In the genomic region with DNA sequence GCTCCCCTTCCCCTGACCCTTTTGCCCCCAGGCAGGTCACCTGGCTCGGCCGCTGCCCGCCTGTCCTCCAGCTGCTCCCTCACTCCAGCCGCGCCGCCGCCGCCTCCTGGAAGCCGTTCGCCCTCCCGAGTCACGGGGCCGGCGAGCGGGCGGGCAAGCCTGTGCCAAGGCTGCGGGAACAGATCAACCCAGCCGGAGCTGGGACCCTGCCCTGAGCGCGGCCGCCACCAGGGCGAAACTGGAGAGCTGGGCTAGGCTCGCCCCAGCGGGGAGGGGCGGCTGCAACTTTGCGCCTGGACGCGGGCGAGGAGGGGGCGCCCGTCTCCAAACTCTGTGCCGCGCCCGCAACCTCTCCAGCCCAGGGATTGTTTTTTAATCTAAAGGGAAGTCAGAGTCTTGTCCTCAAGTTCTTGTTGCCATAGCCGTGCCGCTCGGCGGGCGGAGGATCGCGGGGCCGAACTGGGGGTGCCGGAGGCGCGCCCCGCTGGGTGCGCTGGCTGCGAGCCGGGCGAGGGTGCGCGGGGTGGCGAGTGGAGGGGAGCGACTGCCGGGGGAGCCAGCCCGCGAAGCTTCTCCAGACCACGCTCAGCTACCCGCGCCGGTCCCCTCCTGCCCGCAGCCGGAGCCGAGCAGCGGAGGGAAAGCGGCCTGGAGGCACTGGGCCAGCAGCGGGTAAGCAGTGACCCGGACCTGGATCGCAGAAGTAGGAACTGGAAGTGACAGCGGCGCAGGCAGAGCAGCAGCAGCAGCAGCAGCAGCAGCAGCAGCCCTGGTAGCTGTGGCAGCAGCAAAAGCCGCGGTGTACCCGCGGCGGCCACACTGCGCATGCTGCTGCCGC, we compare ENCODE assay signal across 8 cellular contexts. TPM values are rescaled to one million over a fixed set of nuclear protein-coding genes. Genes with fewer than 3 reads are reported as not detected.
DNase-seq lines count a peak whose midpoint lies in the region; TF ChIP-seq lines count a peak whose summit lies in the region.

No MANE protein-coding gene starts in this region.

- WGBS in H9 (ENCODE audit: extremely low coverage, insufficient read length, low lambda C conversion rate) = no CpG with 5 or more reads among the region's 78 CpGs

- H3K9me3 Mint-ChIP-seq in H9 = peaks cover 60 to 65% of the 10 kb centered on the region in 2 experiments

- peaks cover 14% of the 10 kb centered on the region in 2 experiments for H3K4me1 Mint-ChIP-seq in H9

- no peak overlapping the region for H3K23ac ChIP-seq in H9 (ENCODE audit: insufficient read length, low read depth, low read length)

- no peak overlapping the region for H3T11ph ChIP-seq in H9 (ENCODE audit: low read length)

- TF ChIP-seq CTCF in GM12875 (IDR thresholded peaks at IDR 0.05; ENCODE audit: borderline replicate concordance, insufficient read depth, low read depth, low read length) (no peak; the same call in 1 of the 2 replicates), H9 (conservative IDR thresholded peaks at IDR 0.05) (peak; percentile 44; the same call in 2 of the 3 replicates)

- H2BK15ac ChIP-seq in H9 (ENCODE audit: low read depth, low read length) = no peak overlapping the region

- H3K14ac ChIP-seq in H9 (ENCODE audit: insufficient read depth, low read length) = no peak overlapping the region

- no peak overlapping the region for H2BK20ac ChIP-seq in H9 (ENCODE audit: low read depth, low read length, poor library complexity, severe bottlenecking)

- peak; percentile 66 for DNase-seq in H9
- DNase-seq in MG63 = peak; percentile 59
- DNase-seq in T-helper 9 cell = peak; percentile 22
- DNase-seq in T47D (ENCODE audit: low read depth in 1 of 2, low spot score in 1 of 2) = peak; percentile 31 to 63
- DNase-seq in iPS-NIHi7 (ENCODE audit: extremely low spot score) = peak; percentile 83
- no peak for DNase-seq in effector CD8-positive, alpha-beta T cell (lab: John Stamatoyannopoulos, UW)

- H3K4me3 Mint-ChIP-seq in H9 = peak overlapping the region; percentile 63 to 78

- H3K4me1 ChIP-seq in H9 (ENCODE audit: insufficient read depth, low read length) = no peaks in the 10 kb centered on the region

- no peak overlapping the region for H3K4ac ChIP-seq in H9 (ENCODE audit: low read depth, low read length)

- H3K27me3 ChIP-seq in H9 (ENCODE audit: insufficient read depth, low read length) = no peaks in the 10 kb centered on the region
- H3K27me3 ChIP-seq in MG63 = no peaks in the 10 kb centered on the region

- H3K4me2 ChIP-seq in H9 (ENCODE audit: insufficient read depth, insufficient read length, low read length) = peak overlapping the region; percentile 62

- peaks cover 34% of the 10 kb centered on the region for H3K9me3 ChIP-seq in H9 (ENCODE audit: control insufficient read depth, low read depth, low read length)
- no peaks in the 10 kb centered on the region for H3K9me3 ChIP-seq in MG63

- H4K91ac ChIP-seq in H9 (ENCODE audit: insufficient read length, low read depth, low read length) = no peak overlapping the region

- H4K20me1 ChIP-seq in H9 (ENCODE audit: control insufficient read depth, insufficient read depth, insufficient read length) = no peaks in the 10 kb centered on the region

- H2BK120ac ChIP-seq in H9 (ENCODE audit: low read depth, low read length, poor library complexity, severe bottlenecking) = no peak overlapping the region

- no peaks in the 10 kb centered on the region for H3K36me3 ChIP-seq in MG63

- H3K9ac ChIP-seq in H9 (ENCODE audit: extremely low read depth, insufficient read length, low read length) = no peak overlapping the region

- peaks cover 12% of the 10 kb centered on the region for H3K27me3 Mint-ChIP-seq in H9 (ENCODE audit: low read depth)

- H2BK5ac ChIP-seq in H9 (ENCODE audit: insufficient read length, low read length) = no peak overlapping the region

- no peak overlapping the region for H3K56ac ChIP-seq in H9 (ENCODE audit: insufficient read length, low read depth, low read length)

- in situ Hi-C loops in T47D (cut with HindIII; ENCODE audit: low pct_unique_long_range_greater_than_20kb, low sequenced_read_pairs) = no loop called here

- no peaks in the 10 kb centered on the region for H3K79me1 ChIP-seq in H9 (ENCODE audit: insufficient read depth, low read depth, low read length, poor library complexity, severe bottlenecking)

- H2AK5ac ChIP-seq in H9 (ENCODE audit: insufficient read length, low read length) = no peak overlapping the region

- no peak overlapping the region for H3K27ac Mint-ChIP-seq in H9

- H3K18ac ChIP-seq in H9 (ENCODE audit: insufficient read length, low read depth, low read length) = no peak overlapping the region

- H3K23me2 ChIP-seq in H9 (ENCODE audit: insufficient read length, low read depth, low read length, poor library complexity, severe bottlenecking) = no peaks in the 10 kb centered on the region

- no peaks in the 10 kb centered on the region for H3K79me2 ChIP-seq in H9 (ENCODE audit: insufficient read depth, low read length)

- peaks cover 0 to 2% (median 0%) of the 10 kb centered on the region in 3 experiments; a peak in 3 of 7 replicates for H3K36me3 Mint-ChIP-seq in H9 (ENCODE audit: insufficient read depth in 1 of 3, low read depth in 3 of 3)

- H4K8ac ChIP-seq in H9 (replicated peaks; ENCODE audit: insufficient read length, low read depth, low read length) = no peak overlapping the region

- H3K4me3 ChIP-seq in GM12875 (ENCODE audit: low read depth, low read length) (peak overlapping the region; percentile 59), MG63 (peak overlapping the region; percentile 49), skin epidermis (peak overlapping the region; percentile 43 to 60 (median 46))

- no peak overlapping the region for H2BK12ac ChIP-seq in H9 (ENCODE audit: insufficient read length, low read depth, low read length)

- no peak overlapping the region for H3K27ac ChIP-seq in H9 (ENCODE audit: insufficient read length, low read depth, low read length)
- H3K27ac ChIP-seq in skin epidermis = peak overlapping the region; percentile 24 to 88 (median 82)

- H2AFZ ChIP-seq in H9 (ENCODE audit: low read length) = no peak overlapping the region

- H4K5ac ChIP-seq in H9 (ENCODE audit: insufficient read length, low read depth, low read length) = no peak overlapping the region

RNA-seq across cellular contexts. Expression of a gene that starts 13.4 kb away (rescaled TPM):
- total RNA-seq in H9 (2021) = 3.6 and 3.7 TPM in 2 replicates
- total RNA-seq in MG63 (2014; rRNA removed; shearing (Covaris generic); ENCODE audit: low replicate concordance) = 4.7 and 4.8 TPM in 2 replicates
